ENCODE assay signal across 17 cellular contexts in the genomic region with DNA sequence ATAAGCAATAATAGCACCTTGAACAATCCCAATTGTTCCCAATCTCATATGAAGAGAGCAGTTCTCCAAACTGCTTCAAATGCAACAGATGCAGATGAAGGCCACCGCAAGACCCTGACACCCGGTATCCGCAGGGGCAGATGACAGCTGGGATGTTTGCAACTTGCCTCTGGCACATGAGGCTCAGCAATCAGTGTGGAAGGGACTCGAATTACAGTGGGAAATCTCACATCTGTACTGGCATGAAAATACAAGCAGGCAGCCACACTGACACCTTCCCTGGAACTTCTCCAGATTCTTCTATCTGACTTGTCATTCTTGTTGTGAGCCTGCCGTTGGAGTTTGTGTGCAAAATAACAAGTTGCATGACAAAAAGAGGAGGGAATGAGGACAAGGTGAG.
A peak's percentile ranks its signal among the peaks of the same experiment; 100 is the strongest.
DNase-seq lines count a peak whose midpoint lies in the region; ATAC-seq and TF ChIP-seq lines count a peak whose summit lies in the region.
"Had no signal": no experiment of that assay in that cellular context is flagged by ENCODE, and none has a peak within 500 bp of the region (broad histone marks: within the 10 kb centered on the region; RNA-seq: fewer than 3 reads in every experiment).

No MANE protein-coding gene starts in this region.

- H3K79me1 ChIP-seq in mesendoderm (ENCODE audit: low read length): no peaks in the 10 kb centered on the region

- H3K23ac ChIP-seq in mesendoderm (ENCODE audit: low read length): no peak overlapping the region

- no peak overlapping the region for H2BK15ac ChIP-seq in mesendoderm (replicated peaks; ENCODE audit: low read depth)

- no peak overlapping the region for H3K9ac ChIP-seq in mesendoderm (ENCODE audit: low read length)
- H3K9ac ChIP-seq: GM23248 had no signal

- H3K18ac ChIP-seq in mesendoderm (ENCODE audit: low read length): no peak overlapping the region

- no peaks in the 10 kb centered on the region for H3K79me2 ChIP-seq in mesendoderm (ENCODE audit: control insufficient read depth, insufficient read depth, low read length)

- no peak overlapping the region for H4K8ac ChIP-seq in mesendoderm (ENCODE audit: low read depth, low read length)

- no peak overlapping the region for H3K56ac ChIP-seq in mesendoderm (ENCODE audit: low read length)

- no peak overlapping the region for H3K4ac ChIP-seq in mesendoderm (ENCODE audit: low read depth, low read length)

- no peak overlapping the region for H3K4me2 ChIP-seq in mesendoderm (ENCODE audit: low read length)
- H3K4me2 ChIP-seq: A549 had no signal

- no peaks in the 10 kb centered on the region for H3K36me3 ChIP-seq in heart right ventricle
- no peaks in the 10 kb centered on the region for H3K36me3 ChIP-seq in right atrium auricular region
- H3K36me3 ChIP-seq in mesendoderm (ENCODE audit: control insufficient read depth, insufficient read depth, low read length): no peaks in the 10 kb centered on the region

- H2BK5ac ChIP-seq in mesendoderm (ENCODE audit: low read length): no peak overlapping the region

- H3K27me3 ChIP-seq in heart right ventricle: no peaks in the 10 kb centered on the region
- no peaks in the 10 kb centered on the region for H3K27me3 ChIP-seq in right atrium auricular region
- no peaks in the 10 kb centered on the region for H3K27me3 ChIP-seq in mesendoderm (ENCODE audit: insufficient read depth, low read length, poor library complexity)

- H3K27ac ChIP-seq in heart right ventricle: peak overlapping the region in 6 of 10 donors; percentile 86 to 93 (median 89)
- peak overlapping the region; percentile 83 to 87 for H3K27ac ChIP-seq in right atrium auricular region
- H3K27ac ChIP-seq in substantia nigra (ENCODE audit: low read depth, low read length, poor library complexity, severe bottlenecking): peak overlapping the region; percentile 19
- no peak overlapping the region for H3K27ac ChIP-seq in mesendoderm (ENCODE audit: low read depth, low read length)
- H3K27ac ChIP-seq: 22Rv1, A549, C4-2B, GM23248, HL-60 had no signal

- H3K9me3 ChIP-seq in heart right ventricle (no peaks in the 10 kb centered on the region), right atrium auricular region (no peaks in the 10 kb centered on the region)
- H3K9me3 ChIP-seq: A549, Caco-2 had no signal

- no peak overlapping the region for H3K4me3 ChIP-seq in heart right ventricle
- no peak overlapping the region for H3K4me3 ChIP-seq in right atrium auricular region
- H3K4me3 ChIP-seq in mesendoderm (ENCODE audit: low read length): no peak overlapping the region
- H3K4me3 ChIP-seq: A549, GM23248 had no signal

- intact Hi-C loops in heart right ventricle (cut with DNase I): loop anchor here in 1 of 10 donors (2.0 kb wide), 1 partner anchor 17 kb away; no protein-coding TSS in a partner anchor
- intact Hi-C loops in Right ventricle myocardium inferior (cut with DNase I): loop anchor here (2.0 kb wide), 1 partner anchor 17 kb away; no protein-coding TSS in a partner anchor

- DNase-seq in NCI-H2171 treated with DMSO at 0.1 percent for 48 hours (lab: John Stamatoyannopoulos, UW): peak; percentile 22
- DNase-seq in NCI-H2171 (lab: John Stamatoyannopoulos, UW): no peak
- DNase-seq in heart right ventricle: no peak
- DNase-seq in Right ventricle myocardium inferior (ENCODE audit: missing footprints): no peak
- DNase-seq in right atrium auricular region (ENCODE audit: low spot score): no peak
- DNase-seq in substantia nigra (lab: John Stamatoyannopoulos, UW): no peak
- DNase-seq in NCI-H2107 (lab: John Stamatoyannopoulos, UW): no peak
- no peak for DNase-seq in mesendoderm
- DNase-seq: AML-193; Caco-2; CD4-positive, alpha-beta T cell; GM23248; HCEC 1CT had no signal

- ATAC-seq in heart right ventricle (no peak), Right ventricle myocardium inferior (no peak)
- ATAC-seq: A549 had no signal

- H4K5ac ChIP-seq in mesendoderm (ENCODE audit: low read length): no peak overlapping the region

- 13 to 32% methylated on average over 5 of the region's 5 CpGs for WGBS in heart right ventricle, 2 donors
- WGBS in mesendoderm (ENCODE audit: extremely low coverage, insufficient coverage, low lambda C conversion rate): no CpG with 5 or more reads among the region's 5 CpGs

- peaks cover 3 to 75% (median 19%) of the 10 kb centered on the region in 9 donors for H3K4me1 ChIP-seq in heart right ventricle
- peaks cover 0 to 58% of the 10 kb centered on the region in 2 donors for H3K4me1 ChIP-seq in right atrium auricular region
- no peaks in the 10 kb centered on the region for H3K4me1 ChIP-seq in mesendoderm (ENCODE audit: control insufficient read depth, low read depth, low read length)

- no peak overlapping the region for H2AK5ac ChIP-seq in mesendoderm (ENCODE audit: low read length)

- no peak for TF ChIP-seq CTCF in heart right ventricle (IDR thresholded peaks at IDR 0.05)
- TF ChIP-seq CTCF in right atrium auricular region (IDR thresholded peaks at IDR 0.05): no peak

- H2BK120ac ChIP-seq in mesendoderm (ENCODE audit: low read depth, low read length): no peak overlapping the region
